Comparison of ENCODE assay signal across 8 cellular contexts in the genomic region with DNA sequence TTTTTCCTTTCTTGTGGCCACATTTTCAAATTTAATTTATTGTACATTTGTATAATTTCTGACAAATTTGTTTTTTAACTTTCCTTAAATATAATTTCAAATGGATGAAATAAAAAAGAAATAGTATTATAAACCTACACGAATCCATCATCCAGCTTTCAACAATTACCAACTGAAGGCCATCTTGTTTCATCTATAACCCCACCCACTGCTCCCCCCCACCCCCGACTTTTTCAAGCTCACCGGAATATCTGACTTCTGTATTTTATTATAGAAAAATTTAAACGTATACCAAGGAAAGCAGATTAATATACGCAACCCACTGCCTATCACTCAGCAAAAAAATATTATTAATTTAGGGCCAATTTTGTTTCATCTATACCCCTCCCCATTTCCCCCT. TPM values are rescaled to one million over a fixed set of nuclear protein-coding genes. Genes with fewer than 3 reads are reported as not detected.
A peak's percentile ranks its signal among the peaks of the same experiment; 100 is the strongest.
DNase-seq lines count a peak whose midpoint lies in the region; ATAC-seq, FAIRE-seq and TF ChIP-seq lines count a peak whose summit lies in the region.

No MANE protein-coding gene starts in this region.

- TF ChIP-seq CTCF in thyroid gland (IDR thresholded peaks at IDR 0.05) = no peak

- peak overlapping the region; percentile 82 for H3K27ac Mint-ChIP-seq in activated T-cell treated with anti-CD3 and anti-CD28 coated beads, Interleukin-2, amount 50 U/mL, for 72 hours
- no peak overlapping the region for H3K27ac Mint-ChIP-seq in T-cell

- peaks cover 6% of the 10 kb centered on the region for H3K27me3 Mint-ChIP-seq in activated T-cell treated with anti-CD3 and anti-CD28 coated beads, Interleukin-2, amount 50 U/mL, for 72 hours (ENCODE audit: low read depth)
- H3K27me3 Mint-ChIP-seq in T-cell = peaks cover 0 to 8% of the 10 kb centered on the region in 2 donors

- peak overlapping the region in 2 of 3 donors; percentile 94 to 100 for H3K27ac ChIP-seq in thyroid gland

- H3K4me1 Mint-ChIP-seq in activated T-cell treated with anti-CD3 and anti-CD28 coated beads, Interleukin-2, amount 50 U/mL, for 72 hours (ENCODE audit: low read depth) = peaks cover 6% of the 10 kb centered on the region
- H3K4me1 Mint-ChIP-seq in T-cell = peaks cover 5 to 12% (median 11%) of the 10 kb centered on the region in 3 donors

- H3K36me3 Mint-ChIP-seq in activated T-cell treated with anti-CD3 and anti-CD28 coated beads, Interleukin-2, amount 50 U/mL, for 72 hours (ENCODE audit: insufficient read depth in 2 of 2) = peaks cover 4 to 7% of the 10 kb centered on the region in 2 donors
- H3K36me3 Mint-ChIP-seq in T-cell = peaks cover 9% of the 10 kb centered on the region

- CTCF ChIA-PET in T-cell (lab: Charles Lee) = interaction anchor here in 1 of 2 donors (0.6 kb wide), 1 partner anchor 343 kb away, joined by 4 read pairs; no protein-coding TSS in a partner anchor

- no peak for FAIRE-seq in GM12891 (lab: Jason Lieb, UNC)

- ATAC-seq in activated T-cell treated with anti-CD3 and anti-CD28 coated beads, Interleukin-2, amount 50 U/mL, for 72 hours (replicated peaks in 1 of 2) = no peak
- ATAC-seq in T-cell (replicated peaks in 1 of 4) = no peak
- ATAC-seq in GM21360 (IDR thresholded peaks at IDR 0.05; ENCODE audit: unreplicated experiment) = no peak
- no peak for ATAC-seq in GM21529 (IDR thresholded peaks at IDR 0.05; ENCODE audit: unreplicated experiment)

- POLR2A ChIA-PET in T-cell (lab: Charles Lee) = interaction anchor here (0.7 to 1.0 kb wide), 4 partner anchors 100 to 472 kb away, joined by 3 to 5 read pairs (median 4); partner anchors contain the start of genes SLC25A53 (in 1 of the 2), TCEAL4 (in 1 of the 2) and TCEAL9 (in 1 of the 2)

- no peak for DNase-seq in activated T-cell treated with anti-CD3 and anti-CD28 coated beads, Interleukin-2, amount 50 U/mL, for 72 hours
- DNase-seq in activated T-cell treated with anti-CD3 and anti-CD28 coated beads, Interleukin-2, amount 50 U/mL, for 48 hours = no peak
- DNase-seq in T-cell (no peak), hepatic stellate cell (ENCODE audit: low spot score) (peak; percentile 19), thyroid gland (no peak), GM12891 (ENCODE audit: insufficient read length, low spot score) (no peak)

- intact Hi-C loops in thyroid gland (cut with DNase I) = no loop called here

- 4 to 6% methylated on average over 5 of the region's 5 CpGs for WGBS in thyroid gland, 2 donors

- TF ChIP-seq POLR2A in thyroid gland (IDR thresholded peaks at IDR 0.05) (no peak), GM12891 (IDR thresholded peaks at IDR 0.05; ENCODE audit: low read depth, low read length) (no peak)

- H3K4me3 Mint-ChIP-seq in activated T-cell treated with anti-CD3 and anti-CD28 coated beads, Interleukin-2, amount 50 U/mL, for 72 hours = peak overlapping the region in 1 of 2 donors; percentile 81
- H3K4me3 Mint-ChIP-seq in T-cell = peak overlapping the region in 2 of 3 donors; percentile 60 to 71

- peaks cover 0 to 4% of the 10 kb centered on the region in 2 donors for H3K36me3 ChIP-seq in thyroid gland

- H3K27me3 ChIP-seq in thyroid gland = no peaks in the 10 kb centered on the region

- H3K4me3 ChIP-seq in thyroid gland (replicated peaks in 1 of 3) = peak overlapping the region in 2 of 3 donors; percentile 38 to 55

- H3K9me3 ChIP-seq in thyroid gland = no peaks in the 10 kb centered on the region

- H3K4me1 ChIP-seq in thyroid gland = no peaks in the 10 kb centered on the region

- H3K9me3 Mint-ChIP-seq in activated T-cell treated with anti-CD3 and anti-CD28 coated beads, Interleukin-2, amount 50 U/mL, for 72 hours = no peaks in the 10 kb centered on the region
- H3K9me3 Mint-ChIP-seq in T-cell = no peaks in the 10 kb centered on the region

TF ChIP-seq in GM12891, 5 proteins besides CTCF, POLR2A, EP300 and RAD21:
- no peak for TF ChIP-seq PAX5 (IDR thresholded peaks at IDR 0.05; ENCODE audit: insufficient read depth, low read length, severe bottlenecking)

RNA-seq across cellular contexts. Expression of gene MORF4L2, which starts 1.1 kb away (rescaled TPM):
- 100 to 1,000 TPM; 154 to 171 TPM for total RNA-seq in activated T-cell treated with anti-CD3 and anti-CD28 coated beads, Interleukin-2, amount 50 U/mL, for 72 hours
- total RNA-seq in T-cell = 100 to 1,000 TPM in 2 of 5 donors, 10 to 100 TPM in 3; 72.4 to 152 (median 86.9) TPM
- 100 to 1,000 TPM; 273 to 382 (median 361) TPM for total RNA-seq in thyroid gland
- 130 TPM for polyA plus RNA-seq in GM12891 (2012; ENCODE audit: low read depth, missing spikeins)

RNA-seq across cellular contexts. Expression of gene TMEM31, which starts 25.3 kb away (rescaled TPM):
- total RNA-seq in activated T-cell treated with anti-CD3 and anti-CD28 coated beads, Interleukin-2, amount 50 U/mL, for 72 hours = under 1 TPM in 1 of 2 donors, not detected in 1; 0.46 TPM
- not detected for total RNA-seq in T-cell
- total RNA-seq in thyroid gland = not detected
- polyA plus RNA-seq in GM12891 (2012; ENCODE audit: low read depth, missing spikeins) = not detected

RNA-seq across cellular contexts. Expression of gene TCEAL1, which starts 56.6 kb away (rescaled TPM):
- 1 to 10 TPM; 6.1 to 8.7 TPM for total RNA-seq in activated T-cell treated with anti-CD3 and anti-CD28 coated beads, Interleukin-2, amount 50 U/mL, for 72 hours
- total RNA-seq in T-cell = 10 to 100 TPM in 1 of 5 donors, 1 to 10 TPM in 4; 5.0 to 10.0 (median 7.7) TPM
- total RNA-seq in thyroid gland = 10 to 100 TPM; 58.2 to 79.0 (median 65.5) TPM
- polyA plus RNA-seq in GM12891 (2012; ENCODE audit: low read depth, missing spikeins) = 10.5 TPM

Comparison
In these comparisons a context has a peak if more than half of its experiments do, and no peak if none do; other contexts are left out.
1. RNA of gene TCEAL1, which starts 56.6 kb away (total RNA-seq): 58.2 to 79.0 TPM in thyroid gland; 6.1 to 8.7 TPM in activated T-cell treated with anti-CD3 and anti-CD28 coated beads, Interleukin-2, amount 50 U/mL, for 72 hours and 5.0 to 10.0 TPM in T-cell; every median in the first group is over 4 times any median in the second.